In the genomic region with DNA sequence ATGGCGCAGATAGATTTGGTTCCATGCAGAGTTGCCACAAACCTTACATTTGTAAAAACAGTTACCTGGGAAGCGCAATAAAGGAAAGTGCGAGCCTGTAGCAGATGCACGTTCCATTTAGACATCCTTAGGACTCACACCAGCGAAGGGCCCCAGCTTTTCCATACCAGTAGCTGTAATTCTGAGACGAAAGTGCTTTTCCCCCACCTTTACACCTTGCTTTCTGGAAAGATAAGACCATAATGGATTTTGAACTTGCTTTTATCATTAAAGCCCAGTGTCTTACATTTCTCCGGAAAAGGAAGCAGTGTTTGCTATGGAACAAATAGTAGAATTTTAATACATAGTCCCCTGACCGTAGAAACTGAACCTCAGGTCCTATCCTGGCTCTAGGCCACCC, we compare ENCODE assay signal across 10 cellular contexts. TPM values are rescaled to one million over a fixed set of nuclear protein-coding genes. Genes with fewer than 3 reads are reported as not detected.
DNase-seq lines count a peak whose midpoint lies in the region; ATAC-seq, FAIRE-seq and TF ChIP-seq lines count a peak whose summit lies in the region.
"Had no signal": no experiment of that assay in that cellular context is flagged by ENCODE, and none has a peak within 500 bp of the region (broad histone marks: within the 10 kb centered on the region; RNA-seq: fewer than 3 reads in every experiment).

No MANE protein-coding gene starts in this region.

- TF ChIP-seq RAD21 in A549 (conservative IDR thresholded peaks at IDR 0.05 in 1 of 2, IDR thresholded peaks at IDR 0.05 in 1 of 2) = no peak

- H3K9me3 ChIP-seq in A549 = no peaks in the 10 kb centered on the region
- no peaks in the 10 kb centered on the region for H3K9me3 ChIP-seq in mucosa of stomach (ENCODE audit: control insufficient read depth, low read length)

- peak overlapping the region; percentile 10 to 65; a peak in 3 of 6 replicates for H3K27ac ChIP-seq in A549
- peak overlapping the region; percentile 30 for H3K27ac ChIP-seq in HL-60 (replicated peaks)
- no peak overlapping the region for H3K27ac ChIP-seq in coronary artery

- H3K36me3 ChIP-seq in mucosa of stomach (ENCODE audit: control insufficient read depth, insufficient read depth, low read length) = no peaks in the 10 kb centered on the region

- H3K4me1 ChIP-seq in A549 (peaks cover 11% of the 10 kb centered on the region), mucosa of stomach (ENCODE audit: control insufficient read depth, insufficient read depth, low read length) (peaks cover 13% of the 10 kb centered on the region)

- peak overlapping the region; percentile 78 for H3K9ac ChIP-seq in mucosa of stomach (ENCODE audit: low read length)

- no peaks in the 10 kb centered on the region for H3K9me3 Mint-ChIP-seq in CD14-positive monocyte
- H3K9me3 Mint-ChIP-seq: nephron progenitor cell had no signal

- peak overlapping the region; percentile 62 for H3K4me2 ChIP-seq in A549

- H3K4me3 ChIP-seq in A549 (peak overlapping the region; percentile 72), HL-60 (replicated peaks; ENCODE audit: insufficient read depth, low read length) (peak overlapping the region; percentile 98), coronary artery (peak overlapping the region; percentile 76), mucosa of stomach (ENCODE audit: low read length) (peak overlapping the region; percentile 97)

- no peaks in the 10 kb centered on the region for H3K27me3 Mint-ChIP-seq in CD14-positive monocyte (ENCODE audit: low read depth in 3 of 3)

- TF ChIP-seq POLR2A in A549 (IDR thresholded peaks at IDR 0.05; ENCODE audit: low read length) = no peak

- peak in 1 of 2 experiments; percentile 5; a peak in 3 of 6 replicates for ATAC-seq in A549

- H3K27me3 ChIP-seq in HL-60 (ENCODE audit: insufficient read depth, poor library complexity, severe bottlenecking) (no peaks in the 10 kb centered on the region), mucosa of stomach (ENCODE audit: control insufficient read depth, insufficient read depth, low read length) (no peaks in the 10 kb centered on the region)

- H3K36me3 Mint-ChIP-seq in CD14-positive monocyte = peaks cover 3 to 15% of the 10 kb centered on the region in 2 donors

- TF ChIP-seq CTCF in A549 (IDR thresholded peaks at IDR 0.05) = no peak
- TF ChIP-seq CTCF in HL-60 (IDR thresholded peaks at IDR 0.05; ENCODE audit: insufficient read depth, low read length) = no peak
- TF ChIP-seq CTCF in coronary artery (IDR thresholded peaks at IDR 0.05) = no peak
- no peak for TF ChIP-seq CTCF in CD14-positive monocyte (IDR thresholded peaks at IDR 0.05)

- intact Hi-C loops in CD14-positive monocyte (cut with micrococcal nuclease) = loop anchor here in 1 of 2 donors (1.0 kb wide), 1 partner anchor 12 kb away; a partner anchor contains a TSS

- H3K27ac Mint-ChIP-seq in CD14-positive monocyte = no peak overlapping the region
- H3K27ac Mint-ChIP-seq: nephron progenitor cell had no signal

- H3K4me1 Mint-ChIP-seq in CD14-positive monocyte = no peaks in the 10 kb centered on the region
- H3K4me1 Mint-ChIP-seq: nephron progenitor cell had no signal

- POLR2A ChIA-PET in A549 (lab: Yijun Ruan, JAX) = interaction anchor here (0.6 to 2.3 kb wide), 2 partner anchors 9 to 11 kb away, joined by 4 to 19 read pairs; a partner anchor contains a TSS

- TF ChIP-seq EP300 in A549 (IDR thresholded peaks at IDR 0.05) = no peak

- CTCF ChIA-PET in A549 (lab: Yijun Ruan, JAX) = interaction anchor here (0.6 to 2.5 kb wide), 8 partner anchors 8 to 146 kb away, joined by 3 to 16 read pairs (median 8); a partner anchor contains a TSS

- FAIRE-seq in A549 (lab: Jason Lieb, UNC) = no peak

- no peak overlapping the region for H3K4me3 Mint-ChIP-seq in CD14-positive monocyte
- H3K4me3 Mint-ChIP-seq: nephron progenitor cell had no signal

- DNase-seq in A549 (ENCODE audit: low read depth in 1 of 2, low spot score in 1 of 2) (no peak), HL-60 (ENCODE audit: low read depth in 1 of 2, low spot score in 1 of 2) (no peak), coronary artery (ENCODE audit: low spot score) (no peak), RKO (ENCODE audit: low spot score) (no peak), CD14-positive monocyte (ENCODE audit: low spot score) (no peak), NCI-H1105 (lab: John Stamatoyannopoulos, UW) (no peak), mucosa of gallbladder (ENCODE audit: low spot score) (no peak)
- DNase-seq: C1 segment of cervical spinal cord had no signal

- 52% methylated on average over 8 of the region's 8 CpGs for WGBS in A549 (ENCODE audit: missing lambda C conversion rate)

TF ChIP-seq in A549, 52 proteins besides CTCF, POLR2A, EP300 and RAD21:
- TF ChIP-seq ZNF302 (CRISPR knock-in tag; IDR thresholded peaks at IDR 0.05) (no peak), ESRRA (IDR thresholded peaks at IDR 0.05; ENCODE audit: borderline replicate concordance, low read length) (no peak), CEBPB (IDR thresholded peaks at IDR 0.05) (no peak), ZC3H11A (IDR thresholded peaks at IDR 0.05) (no peak), SMC3 (IDR thresholded peaks at IDR 0.05) (no peak), CHD4 (IDR thresholded peaks at IDR 0.05; ENCODE audit: borderline replicate concordance) (no peak), BHLHE40 (IDR thresholded peaks at IDR 0.05; ENCODE audit: low read depth, low read length) (no peak), MAFK (IDR thresholded peaks at IDR 0.05; ENCODE audit: partially characterized antibody) (no peak), KDM1A (IDR thresholded peaks at IDR 0.05; ENCODE audit: low read depth) (no peak), GATA3 (IDR thresholded peaks at IDR 0.05; ENCODE audit: borderline replicate concordance) (no peak), RCOR1 (IDR thresholded peaks at IDR 0.05; ENCODE audit: low read depth, low read length) (no peak), TP53 (CRISPR knock-in tag; IDR thresholded peaks at IDR 0.05) (no peak), NR3C1 (IDR thresholded peaks at IDR 0.05) (no peak)
- TF ChIP-seq, protein P1, sequence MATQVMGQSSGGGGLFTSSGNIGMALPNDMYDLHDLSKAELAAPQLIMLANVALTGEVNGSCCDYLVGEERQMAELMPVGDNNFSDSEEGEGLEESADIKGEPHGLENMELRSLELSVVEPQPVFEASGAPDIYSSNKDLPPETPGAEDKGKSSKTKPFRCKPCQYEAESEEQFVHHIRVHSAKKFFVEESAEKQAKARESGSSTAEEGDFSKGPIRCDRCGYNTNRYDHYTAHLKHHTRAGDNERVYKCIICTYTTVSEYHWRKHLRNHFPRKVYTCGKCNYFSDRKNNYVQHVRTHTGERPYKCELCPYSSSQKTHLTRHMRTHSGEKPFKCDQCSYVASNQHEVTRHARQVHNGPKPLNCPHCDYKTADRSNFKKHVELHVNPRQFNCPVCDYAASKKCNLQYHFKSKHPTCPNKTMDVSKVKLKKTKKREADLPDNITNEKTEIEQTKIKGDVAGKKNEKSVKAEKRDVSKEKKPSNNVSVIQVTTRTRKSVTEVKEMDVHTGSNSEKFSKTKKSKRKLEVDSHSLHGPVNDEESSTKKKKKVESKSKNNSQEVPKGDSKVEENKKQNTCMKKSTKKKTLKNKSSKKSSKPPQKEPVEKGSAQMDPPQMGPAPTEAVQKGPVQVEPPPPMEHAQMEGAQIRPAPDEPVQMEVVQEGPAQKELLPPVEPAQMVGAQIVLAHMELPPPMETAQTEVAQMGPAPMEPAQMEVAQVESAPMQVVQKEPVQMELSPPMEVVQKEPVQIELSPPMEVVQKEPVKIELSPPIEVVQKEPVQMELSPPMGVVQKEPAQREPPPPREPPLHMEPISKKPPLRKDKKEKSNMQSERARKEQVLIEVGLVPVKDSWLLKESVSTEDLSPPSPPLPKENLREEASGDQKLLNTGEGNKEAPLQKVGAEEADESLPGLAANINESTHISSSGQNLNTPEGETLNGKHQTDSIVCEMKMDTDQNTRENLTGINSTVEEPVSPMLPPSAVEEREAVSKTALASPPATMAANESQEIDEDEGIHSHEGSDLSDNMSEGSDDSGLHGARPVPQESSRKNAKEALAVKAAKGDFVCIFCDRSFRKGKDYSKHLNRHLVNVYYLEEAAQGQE (IDR thresholded peaks at IDR 0.05) = no peak

RNA-seq across cellular contexts. Expression of a gene that starts 0.6 kb away (rescaled TPM):
- polyA plus RNA-seq in A549 (2011; rRNA removed) (15.6 and 23.1 TPM in 2 replicates), A549 (2017; fragmentation: RNase III; extraction: RNeasy Plus Mini Kit Qiagen cat#74134 plus additional on column Dnase treatment) (15.4 to 16.4 TPM (median 16.3 TPM) in 3 replicates), CD14-positive monocyte (1 to 10 TPM; 4.1 to 5.1 TPM)
- polyA plus RNA-seq in A549 (2012; cell fraction: cytosol; rRNA removed) = 6.0 and 7.1 TPM in 2 replicates
- polyA plus RNA-seq in A549 (2012; cell fraction: nucleus; rRNA removed) = 5.5 and 11.8 TPM in 2 replicates
- 8.7 and 12.7 TPM in 2 replicates for polyA minus RNA-seq in A549 (2011; rRNA and poly(A)+ RNA removed)
- total RNA-seq in mucosa of gallbladder = 5.3 TPM

RNA-seq across cellular contexts. Expression of a gene that starts 11.7 kb away (rescaled TPM):
- 42.6 and 45.0 TPM in 2 replicates for polyA plus RNA-seq in A549 (2011; rRNA removed)
- 6.4 and 9.4 TPM in 2 replicates for polyA plus RNA-seq in A549 (2012; cell fraction: cytosol; rRNA removed)
- polyA plus RNA-seq in A549 (2012; cell fraction: nucleus; rRNA removed) = 8.3 and 11.8 TPM in 2 replicates
- 17.5 to 22.5 TPM (median 18.8 TPM) in 3 replicates for polyA plus RNA-seq in A549 (2017; fragmentation: RNase III; extraction: RNeasy Plus Mini Kit Qiagen cat#74134 plus additional on column Dnase treatment)
- 135 and 136 TPM in 2 replicates for polyA minus RNA-seq in A549 (2011; rRNA and poly(A)+ RNA removed)
- 10 to 100 TPM; 17.1 to 31.4 TPM for polyA plus RNA-seq in CD14-positive monocyte
- total RNA-seq in mucosa of gallbladder = 75.2 TPM

RNA-seq across cellular contexts. Expression of a gene that starts 58.9 kb away (rescaled TPM):
- 0.53 and 0.79 TPM in 2 replicates for polyA plus RNA-seq in A549 (2011; rRNA removed)
- polyA plus RNA-seq in A549 (2012; cell fraction: cytosol; rRNA removed) = 0.53 and 0.80 TPM in 2 replicates
- polyA plus RNA-seq in A549 (2012; cell fraction: nucleus; rRNA removed) = 0.97 and 1.2 TPM in 2 replicates
- polyA plus RNA-seq in A549 (2017; fragmentation: RNase III; extraction: RNeasy Plus Mini Kit Qiagen cat#74134 plus additional on column Dnase treatment) = 0.26 to 0.43 TPM (median 0.28 TPM) in 3 replicates
- polyA minus RNA-seq in A549 (2011; rRNA and poly(A)+ RNA removed) = 0.49 and 1.9 TPM in 2 replicates
- under 1 TPM in 1 of 2 donors, not detected in 1; 0.10 TPM for polyA plus RNA-seq in CD14-positive monocyte
- 26.4 TPM for total RNA-seq in mucosa of gallbladder

Comparison
In these comparisons a context has a peak if more than half of its experiments do, and no peak if none do; other contexts are left out.
1. H3K27ac ChIP-seq: peak in A549 (2 of 2) and HL-60 (single experiment); none in coronary artery (0 of 2).
2. Peak in every context shown above with its lines, with median percentiles within 50 percentile points of each other: H3K4me3 ChIP-seq.